ENCODE assay signal across 1 cellular context in the genomic region with DNA sequence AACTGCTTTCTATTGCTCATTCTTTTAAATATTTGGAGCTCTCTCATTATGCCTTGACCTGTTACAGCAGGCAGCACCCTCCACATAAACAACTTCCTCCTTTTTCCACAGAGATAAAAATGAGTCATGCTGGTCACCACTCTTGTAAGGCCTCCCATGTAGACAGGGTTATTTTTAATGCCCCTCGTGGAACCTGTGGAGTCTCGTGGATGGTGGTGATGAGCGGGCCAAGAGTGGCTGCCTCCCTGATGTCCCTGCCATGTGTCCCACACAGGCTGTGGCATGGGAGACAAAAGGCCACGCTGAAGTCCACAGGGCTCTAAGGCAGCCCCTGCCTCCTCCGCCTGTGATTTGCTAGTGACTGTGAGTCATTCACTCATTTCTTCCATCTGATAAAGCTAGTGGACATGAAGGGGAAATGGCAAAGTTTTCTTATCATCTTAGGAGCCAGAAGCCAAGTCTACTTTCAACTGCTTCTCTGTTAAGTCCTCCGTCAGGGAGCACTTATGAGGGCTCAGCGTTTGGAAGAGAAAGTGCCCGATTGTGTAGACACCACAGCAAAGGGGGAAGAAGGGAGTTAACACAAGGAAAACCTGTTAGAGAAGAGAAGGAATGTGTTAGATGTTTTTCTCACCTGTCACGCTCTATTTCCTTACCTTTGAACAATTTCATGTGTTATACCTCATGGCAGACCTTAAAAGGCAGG.
TF ChIP-seq lines count a peak whose summit lies in the region.

No MANE protein-coding gene starts in this region.

TF ChIP-seq in K562, 482 proteins besides CTCF, POLR2A, EP300 and RAD21 (continued from another document and continues in another):
- TF ChIP-seq, protein P1, sequence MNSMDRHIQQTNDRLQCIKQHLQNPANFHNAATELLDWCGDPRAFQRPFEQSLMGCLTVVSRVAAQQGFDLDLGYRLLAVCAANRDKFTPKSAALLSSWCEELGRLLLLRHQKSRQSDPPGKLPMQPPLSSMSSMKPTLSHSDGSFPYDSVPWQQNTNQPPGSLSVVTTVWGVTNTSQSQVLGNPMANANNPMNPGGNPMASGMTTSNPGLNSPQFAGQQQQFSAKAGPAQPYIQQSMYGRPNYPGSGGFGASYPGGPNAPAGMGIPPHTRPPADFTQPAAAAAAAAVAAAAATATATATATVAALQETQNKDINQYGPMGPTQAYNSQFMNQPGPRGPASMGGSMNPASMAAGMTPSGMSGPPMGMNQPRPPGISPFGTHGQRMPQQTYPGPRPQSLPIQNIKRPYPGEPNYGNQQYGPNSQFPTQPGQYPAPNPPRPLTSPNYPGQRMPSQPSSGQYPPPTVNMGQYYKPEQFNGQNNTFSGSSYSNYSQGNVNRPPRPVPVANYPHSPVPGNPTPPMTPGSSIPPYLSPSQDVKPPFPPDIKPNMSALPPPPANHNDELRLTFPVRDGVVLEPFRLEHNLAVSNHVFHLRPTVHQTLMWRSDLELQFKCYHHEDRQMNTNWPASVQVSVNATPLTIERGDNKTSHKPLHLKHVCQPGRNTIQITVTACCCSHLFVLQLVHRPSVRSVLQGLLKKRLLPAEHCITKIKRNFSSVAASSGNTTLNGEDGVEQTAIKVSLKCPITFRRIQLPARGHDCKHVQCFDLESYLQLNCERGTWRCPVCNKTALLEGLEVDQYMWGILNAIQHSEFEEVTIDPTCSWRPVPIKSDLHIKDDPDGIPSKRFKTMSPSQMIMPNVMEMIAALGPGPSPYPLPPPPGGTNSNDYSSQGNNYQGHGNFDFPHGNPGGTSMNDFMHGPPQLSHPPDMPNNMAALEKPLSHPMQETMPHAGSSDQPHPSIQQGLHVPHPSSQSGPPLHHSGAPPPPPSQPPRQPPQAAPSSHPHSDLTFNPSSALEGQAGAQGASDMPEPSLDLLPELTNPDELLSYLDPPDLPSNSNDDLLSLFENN (IDR thresholded peaks at IDR 0.05; ENCODE audit: low read depth in 2 of 2, low read length in 2 of 2), result 0 out of 4 replicates have a peak, but pooled peaks of 1 of the 2 experiments have one; percentile 34
- peak; percentile 50; the same call in 1 of the 2 replicates for TF ChIP-seq MBD2 (IDR thresholded peaks at IDR 0.05; ENCODE audit: borderline replicate concordance, low read depth)
- TF ChIP-seq, protein P2, sequence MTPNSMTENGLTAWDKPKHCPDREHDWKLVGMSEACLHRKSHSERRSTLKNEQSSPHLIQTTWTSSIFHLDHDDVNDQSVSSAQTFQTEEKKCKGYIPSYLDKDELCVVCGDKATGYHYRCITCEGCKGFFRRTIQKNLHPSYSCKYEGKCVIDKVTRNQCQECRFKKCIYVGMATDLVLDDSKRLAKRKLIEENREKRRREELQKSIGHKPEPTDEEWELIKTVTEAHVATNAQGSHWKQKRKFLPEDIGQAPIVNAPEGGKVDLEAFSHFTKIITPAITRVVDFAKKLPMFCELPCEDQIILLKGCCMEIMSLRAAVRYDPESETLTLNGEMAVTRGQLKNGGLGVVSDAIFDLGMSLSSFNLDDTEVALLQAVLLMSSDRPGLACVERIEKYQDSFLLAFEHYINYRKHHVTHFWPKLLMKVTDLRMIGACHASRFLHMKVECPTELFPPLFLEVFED (CRISPR knock-in tag; conservative IDR thresholded peaks at IDR 0.05), result peak; percentile 63
- TF ChIP-seq ZKSCAN8 (CRISPR knock-in tag; IDR thresholded peaks at IDR 0.05), result no peak
- TF ChIP-seq MIER1 (IDR thresholded peaks at IDR 0.05; ENCODE audit: low read depth), result 0 out of 2 replicates have a peak, but pooled peaks have one; percentile 29
- no peak for TF ChIP-seq C11orf30 (IDR thresholded peaks at IDR 0.05; ENCODE audit: low read depth)
- peak; percentile 91 for TF ChIP-seq ATF7 (IDR thresholded peaks at IDR 0.05)
- no peak for TF ChIP-seq ZNF717 (CRISPR knock-in tag; IDR thresholded peaks at IDR 0.05)
- TF ChIP-seq HDAC2 (IDR thresholded peaks at IDR 0.05), result peak; percentile 95
- peak; percentile 56 for TF ChIP-seq DMBX1 (CRISPR knock-in tag; IDR thresholded peaks at IDR 0.05; ENCODE audit: borderline replicate concordance)
- no peak for TF ChIP-seq ZNF780A (CRISPR knock-in tag; IDR thresholded peaks at IDR 0.05)
- peak; percentile 37 to 78; a peak in 2 of 4 replicates for TF ChIP-seq ARNT (IDR thresholded peaks at IDR 0.05)
- TF ChIP-seq LARP7 (IDR thresholded peaks at IDR 0.05), result no peak
- TF ChIP-seq, protein P3, sequence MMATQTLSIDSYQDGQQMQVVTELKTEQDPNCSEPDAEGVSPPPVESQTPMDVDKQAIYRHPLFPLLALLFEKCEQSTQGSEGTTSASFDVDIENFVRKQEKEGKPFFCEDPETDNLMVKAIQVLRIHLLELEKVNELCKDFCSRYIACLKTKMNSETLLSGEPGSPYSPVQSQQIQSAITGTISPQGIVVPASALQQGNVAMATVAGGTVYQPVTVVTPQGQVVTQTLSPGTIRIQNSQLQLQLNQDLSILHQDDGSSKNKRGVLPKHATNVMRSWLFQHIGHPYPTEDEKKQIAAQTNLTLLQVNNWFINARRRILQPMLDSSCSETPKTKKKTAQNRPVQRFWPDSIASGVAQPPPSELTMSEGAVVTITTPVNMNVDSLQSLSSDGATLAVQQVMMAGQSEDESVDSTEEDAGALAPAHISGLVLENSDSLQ (IDR thresholded peaks at IDR 0.05), result peak; percentile 65
- no peak for TF ChIP-seq ZBTB43 (CRISPR knock-in tag; IDR thresholded peaks at IDR 0.05)
- no peak for TF ChIP-seq U2AF1 (optimal IDR thresholded peaks at IDR 0.05; ENCODE audit: low read depth, low read length)
- TF ChIP-seq NCOA1 (IDR thresholded peaks at IDR 0.05; ENCODE audit: low read depth), result peak; percentile 80
- TF ChIP-seq MTA2 (IDR thresholded peaks at IDR 0.05; ENCODE audit: low read depth), result peak; percentile 69
- TF ChIP-seq, protein P4, sequence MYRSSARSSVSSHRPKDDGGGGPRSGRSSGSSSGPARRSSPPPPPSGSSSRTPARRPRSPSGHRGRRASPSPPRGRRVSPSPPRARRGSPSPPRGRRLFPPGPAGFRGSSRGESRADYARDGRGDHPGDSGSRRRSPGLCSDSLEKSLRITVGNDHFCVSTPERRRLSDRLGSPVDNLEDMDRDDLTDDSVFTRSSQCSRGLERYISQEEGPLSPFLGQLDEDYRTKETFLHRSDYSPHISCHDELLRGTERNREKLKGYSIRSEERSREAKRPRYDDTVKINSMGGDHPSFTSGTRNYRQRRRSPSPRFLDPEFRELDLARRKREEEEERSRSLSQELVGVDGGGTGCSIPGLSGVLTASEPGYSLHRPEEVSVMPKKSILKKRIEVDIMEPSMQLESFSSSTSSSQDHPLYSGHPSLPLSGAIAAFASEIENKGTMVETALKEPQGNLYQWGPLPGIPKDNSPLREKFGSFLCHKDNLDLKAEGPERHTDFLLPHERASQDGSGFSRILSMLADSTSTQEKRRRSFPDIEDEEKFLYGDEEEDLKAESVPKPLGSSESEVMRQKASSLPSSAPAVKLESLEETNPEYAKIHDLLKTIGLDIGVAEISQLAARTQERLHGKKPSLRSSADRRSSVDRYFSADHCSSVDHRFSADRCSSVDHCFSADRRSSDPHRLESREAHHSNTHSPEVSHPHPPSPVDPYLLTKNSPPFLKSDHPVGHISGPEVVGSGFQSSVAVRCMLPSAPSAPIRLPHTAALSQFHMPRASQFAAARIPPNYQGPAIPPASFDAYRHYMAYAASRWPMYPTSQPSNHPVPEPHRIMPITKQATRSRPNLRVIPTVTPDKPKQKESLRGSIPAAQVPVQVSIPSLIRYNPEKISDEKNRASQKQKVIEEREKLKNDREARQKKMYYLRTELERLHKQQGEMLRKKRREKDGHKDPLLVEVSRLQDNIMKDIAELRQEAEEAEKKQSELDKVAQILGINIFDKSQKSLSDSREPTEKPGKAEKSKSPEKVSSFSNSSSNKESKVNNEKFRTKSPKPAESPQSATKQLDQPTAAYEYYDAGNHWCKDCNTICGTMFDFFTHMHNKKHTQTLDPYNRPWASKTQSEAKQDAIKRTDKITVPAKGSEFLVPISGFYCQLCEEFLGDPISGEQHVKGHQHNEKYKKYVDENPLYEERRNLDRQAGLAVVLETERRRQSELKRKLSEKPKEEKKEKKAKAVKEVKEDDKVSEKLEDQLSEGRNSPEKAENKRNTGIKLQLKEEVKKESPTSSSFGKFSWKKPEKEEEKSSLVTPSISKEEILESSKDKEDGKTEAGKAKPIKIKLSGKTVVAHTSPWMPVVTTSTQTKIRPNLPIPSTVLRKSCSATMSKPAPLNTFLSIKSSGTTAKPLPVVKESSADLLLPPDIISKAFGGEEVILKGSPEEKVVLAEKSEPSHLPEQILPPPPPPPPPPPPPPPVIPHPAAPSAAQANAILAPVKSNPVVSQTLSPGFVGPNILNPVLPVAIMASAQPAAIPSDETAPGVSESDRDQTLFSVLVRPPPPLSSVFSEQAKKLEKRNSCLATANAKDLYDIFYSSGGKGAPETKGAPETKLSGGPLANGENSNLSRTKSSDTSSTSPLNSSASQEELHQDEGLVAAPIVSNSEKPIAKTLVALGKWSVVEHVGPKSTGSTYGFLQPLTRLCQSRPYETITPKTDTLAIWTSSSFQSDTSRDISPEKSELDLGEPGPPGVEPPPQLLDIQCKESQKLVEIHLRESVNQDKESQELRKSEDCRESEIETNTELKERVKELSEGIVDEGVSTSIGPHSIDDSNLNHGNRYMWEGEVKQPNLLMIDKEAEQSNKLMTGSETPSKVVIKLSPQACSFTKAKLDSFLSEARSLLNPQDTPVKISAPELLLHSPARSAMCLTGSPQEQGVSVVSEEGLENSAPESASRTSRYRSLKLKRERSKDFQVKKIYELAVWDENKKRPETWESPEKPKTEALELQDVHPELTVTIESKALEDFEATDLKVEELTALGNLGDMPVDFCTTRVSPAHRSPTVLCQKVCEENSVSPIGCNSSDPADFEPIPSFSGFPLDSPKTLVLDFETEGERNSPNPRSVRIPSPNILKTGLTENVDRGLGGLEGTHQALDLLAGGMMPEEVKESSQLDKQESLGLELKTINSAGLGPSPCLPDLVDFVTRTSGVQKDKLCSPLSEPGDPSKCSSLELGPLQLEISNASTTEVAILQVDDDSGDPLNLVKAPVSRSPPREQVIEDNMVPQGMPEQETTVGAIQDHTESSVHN (IDR thresholded peaks at IDR 0.05; ENCODE audit: borderline replicate concordance in 1 of 2, low read depth in 1 of 2), result peak; percentile 46 to 73; a peak in 1 of 4 replicates
- TF ChIP-seq ZNF696 (CRISPR knock-in tag; conservative IDR thresholded peaks at IDR 0.05), result no peak
- TF ChIP-seq FOXJ3 (CRISPR knock-in tag; IDR thresholded peaks at IDR 0.05), result no peak
- TF ChIP-seq HNRNPLL (IDR thresholded peaks at IDR 0.05; ENCODE audit: low read depth, low read length, poor library complexity, severe bottlenecking), result no peak
- no peak for TF ChIP-seq ZC3H4 (CRISPR knock-in tag; IDR thresholded peaks at IDR 0.05; ENCODE audit: borderline replicate concordance)
- TF ChIP-seq CBFA2T2 (conservative IDR thresholded peaks at IDR 0.05), result peak; percentile 49
- TF ChIP-seq TBL1XR1 (IDR thresholded peaks at IDR 0.05; ENCODE audit: low read length in 2 of 2), result peak in 1 of 2 experiments; percentile 69; a peak in 2 of 4 replicates
- no peak for TF ChIP-seq SRSF1 (IDR thresholded peaks at IDR 0.05; ENCODE audit: low read depth, low read length)
- no peak for TF ChIP-seq POLR2AphosphoS2 (IDR thresholded peaks at IDR 0.05; ENCODE audit: low read length)
- TF ChIP-seq SMARCB1 (IDR thresholded peaks at IDR 0.05; ENCODE audit: insufficient read length, low read depth), result peak; percentile 81
- TF ChIP-seq, protein P5, sequence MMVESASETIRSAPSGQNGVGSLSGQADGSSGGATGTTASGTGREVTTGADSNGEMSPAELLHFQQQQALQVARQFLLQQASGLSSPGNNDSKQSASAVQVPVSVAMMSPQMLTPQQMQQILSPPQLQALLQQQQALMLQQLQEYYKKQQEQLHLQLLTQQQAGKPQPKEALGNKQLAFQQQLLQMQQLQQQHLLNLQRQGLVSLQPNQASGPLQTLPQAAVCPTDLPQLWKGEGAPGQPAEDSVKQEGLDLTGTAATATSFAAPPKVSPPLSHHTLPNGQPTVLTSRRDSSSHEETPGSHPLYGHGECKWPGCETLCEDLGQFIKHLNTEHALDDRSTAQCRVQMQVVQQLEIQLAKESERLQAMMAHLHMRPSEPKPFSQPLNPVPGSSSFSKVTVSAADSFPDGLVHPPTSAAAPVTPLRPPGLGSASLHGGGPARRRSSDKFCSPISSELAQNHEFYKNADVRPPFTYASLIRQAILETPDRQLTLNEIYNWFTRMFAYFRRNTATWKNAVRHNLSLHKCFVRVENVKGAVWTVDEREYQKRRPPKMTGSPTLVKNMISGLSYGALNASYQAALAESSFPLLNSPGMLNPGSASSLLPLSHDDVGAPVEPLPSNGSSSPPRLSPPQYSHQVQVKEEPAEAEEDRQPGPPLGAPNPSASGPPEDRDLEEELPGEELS (CRISPR knock-in tag; IDR thresholded peaks at IDR 0.05; ENCODE audit: borderline replicate concordance), result 0 out of 2 replicates have a peak, but pooled peaks have one; percentile 31
- 0 out of 2 replicates have a peak, but pooled peaks have one; percentile 69 for TF ChIP-seq TCF7 (IDR thresholded peaks at IDR 0.05; ENCODE audit: borderline replicate concordance)
- 0 out of 4 replicates have a peak, but pooled peaks have one; percentile 2 to 38 for TF ChIP-seq FOXA3 (CRISPR knock-in tag; conservative IDR thresholded peaks at IDR 0.05 in 1 of 2, IDR thresholded peaks at IDR 0.05 in 1 of 2)
- TF ChIP-seq ZNF436 (CRISPR knock-in tag; IDR thresholded peaks at IDR 0.05), result no peak
- no peak; the same call in 1 of the 2 replicates for TF ChIP-seq NKRF (IDR thresholded peaks at IDR 0.05; ENCODE audit: borderline replicate concordance)
